Comparison of ENCODE assay signal across 4 cellular contexts in genomic region chr1:228749765-228750164, GRCh38.
TF ChIP-seq lines count a peak whose summit lies in the region.

No MANE protein-coding gene starts in this region.

TF ChIP-seq in SK-N-SH, 30 proteins besides CTCF, POLR2A, EP300 and RAD21:
- TF ChIP-seq MAX (IDR thresholded peaks at IDR 0.05; ENCODE audit: low read depth) = no peak
- no peak for TF ChIP-seq MEF2A (IDR thresholded peaks at IDR 0.05; ENCODE audit: borderline replicate concordance, low read depth)
- no peak for TF ChIP-seq YY1 (IDR thresholded peaks at IDR 0.05; ENCODE audit: low read depth)
- no peak for TF ChIP-seq TCF12 (IDR thresholded peaks at IDR 0.05)
- TF ChIP-seq RCOR1 (IDR thresholded peaks at IDR 0.05; ENCODE audit: low read length) = peak; percentile 52; the same call in 1 of the 2 replicates
- no peak for TF ChIP-seq PBX3 (IDR thresholded peaks at IDR 0.05)
- no peak for TF ChIP-seq NFIC (IDR thresholded peaks at IDR 0.05; ENCODE audit: borderline replicate concordance)
- TF ChIP-seq ELF1 (IDR thresholded peaks at IDR 0.05) = no peak
- peak; percentile 27; the same call in 1 of the 2 replicates for TF ChIP-seq GATA2 (CRISPR knock-in tag; IDR thresholded peaks at IDR 0.05)

TF ChIP-seq in SK-N-SH treated with all-trans-retinoic acid at 6 μM for 48 hours, 23 proteins besides CTCF, POLR2A, EP300 and RAD21 (continues in another document):
- TF ChIP-seq CSDC2 (CRISPR knock-in tag; IDR thresholded peaks at IDR 0.05) = no peak
- TF ChIP-seq PATZ1 (CRISPR knock-in tag; IDR thresholded peaks at IDR 0.05; ENCODE audit: borderline replicate concordance) = no peak
- TF ChIP-seq TSHZ2 (CRISPR knock-in tag; IDR thresholded peaks at IDR 0.05) = no peak
- no peak for TF ChIP-seq ZFP30 (CRISPR knock-in tag; IDR thresholded peaks at IDR 0.05)
- no peak for TF ChIP-seq ISL1 (CRISPR knock-in tag; IDR thresholded peaks at IDR 0.05)
- no peak for TF ChIP-seq BACH2 (CRISPR knock-in tag; IDR thresholded peaks at IDR 0.05; ENCODE audit: borderline replicate concordance)
- no peak for TF ChIP-seq GLIS3 (CRISPR knock-in tag; IDR thresholded peaks at IDR 0.05)
- TF ChIP-seq ZFP3 (CRISPR knock-in tag; IDR thresholded peaks at IDR 0.05) = no peak
- TF ChIP-seq CREB5 (CRISPR knock-in tag; IDR thresholded peaks at IDR 0.05; ENCODE audit: low read depth) = no peak
- no peak for TF ChIP-seq ESRRG (CRISPR knock-in tag; IDR thresholded peaks at IDR 0.05)
- TF ChIP-seq ZNF8 (CRISPR knock-in tag; IDR thresholded peaks at IDR 0.05) = no peak
- TF ChIP-seq RARB (CRISPR knock-in tag; IDR thresholded peaks at IDR 0.05) = no peak

TF ChIP-seq in HEK293, 187 proteins besides CTCF, POLR2A, EP300 and RAD21:
- TF ChIP-seq TCF7L2 (IDR thresholded peaks at IDR 0.05; ENCODE audit: borderline replicate concordance, low read depth, low read length) (no peak), PRDM10 (tag by site-specific recombination; IDR thresholded peaks at IDR 0.05) (peak; percentile 78)

TF ChIP-seq in HepG2, 621 proteins besides CTCF, POLR2A, EP300 and RAD21:
- TF ChIP-seq AFF4 (CRISPR knock-in tag; IDR thresholded peaks at IDR 0.05) (no peak), TERF1 (CRISPR knock-in tag; IDR thresholded peaks at IDR 0.05) (no peak), ZNF18 (CRISPR knock-in tag; IDR thresholded peaks at IDR 0.05; ENCODE audit: insufficient replicate concordance) (no peak), ZBTB14 (CRISPR knock-in tag; IDR thresholded peaks at IDR 0.05) (no peak), MED1 (CRISPR knock-in tag; IDR thresholded peaks at IDR 0.05) (no peak), SOX5 (CRISPR knock-in tag; IDR thresholded peaks at IDR 0.05; ENCODE audit: borderline replicate concordance) (no peak)
